Comparison of ENCODE assay signal across 1 cellular context in genomic region chr2:229882583-229882982, GRCh38.
TF ChIP-seq lines count a peak whose summit lies in the region.

No MANE protein-coding gene starts in this region.

TF ChIP-seq in WTC11, 78 proteins besides CTCF, POLR2A, EP300 and RAD21 (continued from another document):
- TF ChIP-seq, protein P1, sequence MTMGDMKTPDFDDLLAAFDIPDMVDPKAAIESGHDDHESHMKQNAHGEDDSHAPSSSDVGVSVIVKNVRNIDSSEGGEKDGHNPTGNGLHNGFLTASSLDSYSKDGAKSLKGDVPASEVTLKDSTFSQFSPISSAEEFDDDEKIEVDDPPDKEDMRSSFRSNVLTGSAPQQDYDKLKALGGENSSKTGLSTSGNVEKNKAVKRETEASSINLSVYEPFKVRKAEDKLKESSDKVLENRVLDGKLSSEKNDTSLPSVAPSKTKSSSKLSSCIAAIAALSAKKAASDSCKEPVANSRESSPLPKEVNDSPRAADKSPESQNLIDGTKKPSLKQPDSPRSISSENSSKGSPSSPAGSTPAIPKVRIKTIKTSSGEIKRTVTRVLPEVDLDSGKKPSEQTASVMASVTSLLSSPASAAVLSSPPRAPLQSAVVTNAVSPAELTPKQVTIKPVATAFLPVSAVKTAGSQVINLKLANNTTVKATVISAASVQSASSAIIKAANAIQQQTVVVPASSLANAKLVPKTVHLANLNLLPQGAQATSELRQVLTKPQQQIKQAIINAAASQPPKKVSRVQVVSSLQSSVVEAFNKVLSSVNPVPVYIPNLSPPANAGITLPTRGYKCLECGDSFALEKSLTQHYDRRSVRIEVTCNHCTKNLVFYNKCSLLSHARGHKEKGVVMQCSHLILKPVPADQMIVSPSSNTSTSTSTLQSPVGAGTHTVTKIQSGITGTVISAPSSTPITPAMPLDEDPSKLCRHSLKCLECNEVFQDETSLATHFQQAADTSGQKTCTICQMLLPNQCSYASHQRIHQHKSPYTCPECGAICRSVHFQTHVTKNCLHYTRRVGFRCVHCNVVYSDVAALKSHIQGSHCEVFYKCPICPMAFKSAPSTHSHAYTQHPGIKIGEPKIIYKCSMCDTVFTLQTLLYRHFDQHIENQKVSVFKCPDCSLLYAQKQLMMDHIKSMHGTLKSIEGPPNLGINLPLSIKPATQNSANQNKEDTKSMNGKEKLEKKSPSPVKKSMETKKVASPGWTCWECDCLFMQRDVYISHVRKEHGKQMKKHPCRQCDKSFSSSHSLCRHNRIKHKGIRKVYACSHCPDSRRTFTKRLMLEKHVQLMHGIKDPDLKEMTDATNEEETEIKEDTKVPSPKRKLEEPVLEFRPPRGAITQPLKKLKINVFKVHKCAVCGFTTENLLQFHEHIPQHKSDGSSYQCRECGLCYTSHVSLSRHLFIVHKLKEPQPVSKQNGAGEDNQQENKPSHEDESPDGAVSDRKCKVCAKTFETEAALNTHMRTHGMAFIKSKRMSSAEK (CRISPR knock-in tag; IDR thresholded peaks at IDR 0.05; ENCODE audit: borderline replicate concordance), result no peak
- no peak for TF ChIP-seq ATF1 (CRISPR knock-in tag; IDR thresholded peaks at IDR 0.05)
- TF ChIP-seq RORB (CRISPR knock-in tag; IDR thresholded peaks at IDR 0.05), result no peak
- no peak for TF ChIP-seq ZSCAN18 (CRISPR knock-in tag; IDR thresholded peaks at IDR 0.05)
- no peak for TF ChIP-seq EMX1 (CRISPR knock-in tag; IDR thresholded peaks at IDR 0.05)
- no peak for TF ChIP-seq ELF4 (CRISPR knock-in tag; IDR thresholded peaks at IDR 0.05; ENCODE audit: low read depth)
- no peak for TF ChIP-seq AR (CRISPR knock-in tag; IDR thresholded peaks at IDR 0.05)
- no peak for TF ChIP-seq E2F5 (CRISPR knock-in tag; IDR thresholded peaks at IDR 0.05)
TF ChIP-seq in WTC11: peak in this region for 0.
